ENCODE assay signal across 3 cellular contexts in the genomic region with DNA sequence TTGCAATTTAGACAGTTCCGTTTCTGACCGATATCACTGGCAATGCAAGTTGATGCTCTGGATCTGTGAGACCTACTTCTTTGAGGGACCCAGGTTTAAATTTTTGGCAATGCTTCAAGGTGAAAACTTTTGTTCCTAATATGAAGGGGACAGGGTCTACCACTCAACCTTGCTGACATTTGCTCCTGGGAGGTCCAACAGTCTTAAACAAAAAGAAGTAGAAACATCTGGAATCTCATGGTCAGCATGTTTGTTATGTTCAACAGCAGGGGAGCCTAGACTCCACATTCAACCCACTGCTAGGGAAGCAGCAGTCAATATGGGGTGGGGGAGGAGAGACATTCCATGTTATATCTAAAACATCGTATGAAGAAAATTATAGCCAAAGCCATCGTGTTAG.
TF ChIP-seq lines count a peak whose summit lies in the region.

No MANE protein-coding gene starts in this region.

TF ChIP-seq in IMR-90, 13 proteins besides CTCF, POLR2A, EP300 and RAD21:
- TF ChIP-seq CEBPB (IDR thresholded peaks at IDR 0.05; ENCODE audit: low read depth, low read length) (no peak), BHLHE40 (IDR thresholded peaks at IDR 0.05; ENCODE audit: low read depth, low read length) (no peak), MXI1 (IDR thresholded peaks at IDR 0.05; ENCODE audit: borderline replicate concordance, low read depth, low read length) (no peak), RFX5 (IDR thresholded peaks at IDR 0.05; ENCODE audit: low read depth, low read length) (no peak), MAZ (IDR thresholded peaks at IDR 0.05; ENCODE audit: borderline replicate concordance, low read depth, low read length) (no peak), CHD1 (IDR thresholded peaks at IDR 0.05; ENCODE audit: low read depth, low read length) (no peak), SMC3 (IDR thresholded peaks at IDR 0.05; ENCODE audit: low read depth, low read length) (no peak), RCOR1 (IDR thresholded peaks at IDR 0.05; ENCODE audit: insufficient replicate concordance, low read length) (no peak), MAFK (IDR thresholded peaks at IDR 0.05; ENCODE audit: low read depth, low read length) (no peak), ELK1 (IDR thresholded peaks at IDR 0.05; ENCODE audit: borderline replicate concordance, low read depth, low read length) (no peak), FOS (IDR thresholded peaks at IDR 0.05; ENCODE audit: low read depth, low read length) (no peak), NFE2L2 (IDR thresholded peaks at IDR 0.05; ENCODE audit: low read depth, low read length) (no peak)
- TF ChIP-seq, protein P1, sequence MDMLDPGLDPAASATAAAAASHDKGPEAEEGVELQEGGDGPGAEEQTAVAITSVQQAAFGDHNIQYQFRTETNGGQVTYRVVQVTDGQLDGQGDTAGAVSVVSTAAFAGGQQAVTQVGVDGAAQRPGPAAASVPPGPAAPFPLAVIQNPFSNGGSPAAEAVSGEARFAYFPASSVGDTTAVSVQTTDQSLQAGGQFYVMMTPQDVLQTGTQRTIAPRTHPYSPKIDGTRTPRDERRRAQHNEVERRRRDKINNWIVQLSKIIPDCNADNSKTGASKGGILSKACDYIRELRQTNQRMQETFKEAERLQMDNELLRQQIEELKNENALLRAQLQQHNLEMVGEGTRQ (IDR thresholded peaks at IDR 0.05; ENCODE audit: low read depth, low read length): no peak

TF ChIP-seq in K562, 482 proteins besides CTCF, POLR2A, EP300 and RAD21:
- no peak for TF ChIP-seq HSF4 (CRISPR knock-in tag; IDR thresholded peaks at IDR 0.05; ENCODE audit: borderline replicate concordance)
- no peak for TF ChIP-seq ZFP36 (IDR thresholded peaks at IDR 0.05; ENCODE audit: low read depth, low read length, partially characterized antibody)
- TF ChIP-seq, protein P2, sequence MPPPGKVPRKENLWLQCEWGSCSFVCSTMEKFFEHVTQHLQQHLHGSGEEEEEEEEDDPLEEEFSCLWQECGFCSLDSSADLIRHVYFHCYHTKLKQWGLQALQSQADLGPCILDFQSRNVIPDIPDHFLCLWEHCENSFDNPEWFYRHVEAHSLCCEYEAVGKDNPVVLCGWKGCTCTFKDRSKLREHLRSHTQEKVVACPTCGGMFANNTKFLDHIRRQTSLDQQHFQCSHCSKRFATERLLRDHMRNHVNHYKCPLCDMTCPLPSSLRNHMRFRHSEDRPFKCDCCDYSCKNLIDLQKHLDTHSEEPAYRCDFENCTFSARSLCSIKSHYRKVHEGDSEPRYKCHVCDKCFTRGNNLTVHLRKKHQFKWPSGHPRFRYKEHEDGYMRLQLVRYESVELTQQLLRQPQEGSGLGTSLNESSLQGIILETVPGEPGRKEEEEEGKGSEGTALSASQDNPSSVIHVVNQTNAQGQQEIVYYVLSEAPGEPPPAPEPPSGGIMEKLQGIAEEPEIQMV (tag; conservative IDR thresholded peaks at IDR 0.05; ENCODE audit: low read depth): no peak
- TF ChIP-seq POLR2AphosphoS2 (IDR thresholded peaks at IDR 0.05; ENCODE audit: low read length): no peak
- no peak for TF ChIP-seq FOXK2 (conservative IDR thresholded peaks at IDR 0.05 in 1 of 2, IDR thresholded peaks at IDR 0.05 in 1 of 2; ENCODE audit: low read depth in 2 of 2)
- no peak for TF ChIP-seq CAMTA2 (CRISPR knock-in tag; conservative IDR thresholded peaks at IDR 0.05)
- no peak for TF ChIP-seq POLR2G (IDR thresholded peaks at IDR 0.05; ENCODE audit: low read depth, low read length)
TF ChIP-seq in K562: peak in this region for 0.

TF ChIP-seq in endothelial cell of umbilical vein, 7 proteins besides CTCF, POLR2A, EP300 and RAD21:
- TF ChIP-seq POLR2AphosphoS5 (IDR thresholded peaks at IDR 0.05; ENCODE audit: insufficient read depth, low read depth, low read length) (no peak), FOS (IDR thresholded peaks at IDR 0.05; ENCODE audit: borderline replicate concordance, insufficient read depth, low read length) (no peak), EZH2 (IDR thresholded peaks at IDR 0.05; ENCODE audit: borderline replicate concordance, low read depth, low read length, severe bottlenecking) (no peak), MYC (IDR thresholded peaks at IDR 0.05; ENCODE audit: low read depth, low read length) (no peak), GATA2 (IDR thresholded peaks at IDR 0.05; ENCODE audit: insufficient read depth, insufficient read length, low read depth, low read length) (no peak), JUN (IDR thresholded peaks at IDR 0.05; ENCODE audit: borderline replicate concordance, insufficient read depth, insufficient read length, low read depth) (no peak), MAX (IDR thresholded peaks at IDR 0.05; ENCODE audit: insufficient read depth, insufficient read length) (no peak)
